8 cellular contexts compared by ENCODE assay signal in genomic region chr5:147188200-147189108, GRCh38. TPM values are rescaled to one million over a fixed set of nuclear protein-coding genes. Genes with fewer than 3 reads are reported as not detected.
DNase-seq lines count a peak whose midpoint lies in the region; ATAC-seq and TF ChIP-seq lines count a peak whose summit lies in the region.

No MANE protein-coding gene starts in this region.

- H3K9me3 Mint-ChIP-seq in CD8-positive, alpha-beta T cell = no peaks in the 10 kb centered on the region
- no peaks in the 10 kb centered on the region; the same call in 1 of the 2 replicates for H3K9me3 Mint-ChIP-seq in WTC11
- H3K9me3 Mint-ChIP-seq in type B pancreatic cell = no peaks in the 10 kb centered on the region

- ATAC-seq in CD8-positive, alpha-beta T cell = peak; percentile 59
- ATAC-seq in GM18868 (IDR thresholded peaks at IDR 0.05; ENCODE audit: unreplicated experiment) = peak; percentile 86
- ATAC-seq in HG03097 (IDR thresholded peaks at IDR 0.05; ENCODE audit: low FRiP score, unreplicated experiment) = peak; percentile 86
- ATAC-seq in WTC11 = peak; percentile 70

- no peaks in the 10 kb centered on the region for H3K4me1 ChIP-seq in CD8-positive, alpha-beta T cell (ENCODE audit: insufficient read depth, low read length)

- H3K4me3 ChIP-seq in CD8-positive, alpha-beta T cell (ENCODE audit: low read depth, low read length) = no peak overlapping the region

- peak in 5 of 7 experiments; percentile 2 to 52 (median 15) for DNase-seq in CD8-positive, alpha-beta T cell
- DNase-seq in NCI-H2171 (lab: John Stamatoyannopoulos, UW) (peak; percentile 21), WTC11 (ENCODE audit: low spot score) (peak; percentile 37), epidermal melanocyte (ENCODE audit: insufficient read length, low spot score) (peak; percentile 57), myocyte (ENCODE audit: low read depth) (peak; percentile 78), type B pancreatic cell (ENCODE audit: extremely low spot score, unreplicated experiment) (no peak)

- peaks cover 6% of the 10 kb centered on the region for H3K4me1 Mint-ChIP-seq in CD8-positive, alpha-beta T cell (ENCODE audit: low read depth)
- H3K4me1 Mint-ChIP-seq in WTC11 (peaks cover 34% of the 10 kb centered on the region), type B pancreatic cell (ENCODE audit: unreplicated experiment) (peaks cover 13% of the 10 kb centered on the region)

- H3K9me3 ChIP-seq in CD8-positive, alpha-beta T cell (ENCODE audit: low read length) = no peaks in the 10 kb centered on the region

- no peak overlapping the region for H3K27ac ChIP-seq in CD8-positive, alpha-beta T cell (ENCODE audit: low read depth, low read length)

- H3K36me3 ChIP-seq in CD8-positive, alpha-beta T cell (ENCODE audit: insufficient read depth, low read length) = no peaks in the 10 kb centered on the region

- POLR2A ChIA-PET in CD8-positive, alpha-beta T cell (lab: Charles Lee) = no interaction called here
- POLR2A ChIA-PET in WTC11 (lab: Charles Lee) = interaction anchor here (0.5 kb wide), 1 partner anchor 389 kb away, joined by 3 read pairs; no protein-coding TSS in a partner anchor

- CTCF ChIA-PET in CD8-positive, alpha-beta T cell (lab: Charles Lee) = interaction anchor here (0.6 to 4.7 kb wide), 31 partner anchors 9 to 661 kb away, joined by 3 to 51 read pairs (median 4); no protein-coding TSS in a partner anchor
- CTCF ChIA-PET in WTC11 (lab: Charles Lee) = interaction anchor here (0.6 to 2.4 kb wide), 91 partner anchors 9 to 673 kb away, joined by 3 to 95 read pairs (median 5); partner anchors contain the start of genes GPR151 and PPP2R2B

- H3K27me3 ChIP-seq in CD8-positive, alpha-beta T cell (ENCODE audit: insufficient read depth, low read length) = no peaks in the 10 kb centered on the region

- H3K27ac Mint-ChIP-seq in CD8-positive, alpha-beta T cell = no peak overlapping the region
- no peak overlapping the region for H3K27ac Mint-ChIP-seq in WTC11
- peak overlapping the region; percentile 9 for H3K27ac Mint-ChIP-seq in type B pancreatic cell

- no peaks in the 10 kb centered on the region for H3K36me3 Mint-ChIP-seq in CD8-positive, alpha-beta T cell
- H3K36me3 Mint-ChIP-seq in WTC11 (no peaks in the 10 kb centered on the region), type B pancreatic cell (no peaks in the 10 kb centered on the region)

- H3K4me3 Mint-ChIP-seq in CD8-positive, alpha-beta T cell = no peak overlapping the region
- no peak overlapping the region for H3K4me3 Mint-ChIP-seq in WTC11
- H3K4me3 Mint-ChIP-seq in type B pancreatic cell = peak overlapping the region; percentile 5

- intact Hi-C loops in CD8-positive, alpha-beta T cell (cut with DNase I, micrococcal nuclease) = loop anchor here (1.0 to 5.0 kb wide), 3 partner anchors 226 to 655 kb away; no protein-coding TSS in a partner anchor

- TF ChIP-seq CTCF in CD8-positive, alpha-beta T cell (IDR thresholded peaks at IDR 0.05) = peak; percentile 85
- TF ChIP-seq CTCF in WTC11 (IDR thresholded peaks at IDR 0.05) = peak; percentile 87
- TF ChIP-seq CTCF in type B pancreatic cell (conservative IDR thresholded peaks at IDR 0.05) = peak; percentile 92

- H3K27me3 Mint-ChIP-seq in CD8-positive, alpha-beta T cell (ENCODE audit: low read depth) = peaks cover 10% of the 10 kb centered on the region
- H3K27me3 Mint-ChIP-seq in WTC11 (ENCODE audit: low read depth) = no peaks in the 10 kb centered on the region; the same call in 1 of the 2 replicates
- H3K27me3 Mint-ChIP-seq in type B pancreatic cell = peaks cover 6% of the 10 kb centered on the region

TF ChIP-seq in WTC11, 78 proteins besides CTCF, POLR2A, EP300 and RAD21:
- TF ChIP-seq, protein P1, sequence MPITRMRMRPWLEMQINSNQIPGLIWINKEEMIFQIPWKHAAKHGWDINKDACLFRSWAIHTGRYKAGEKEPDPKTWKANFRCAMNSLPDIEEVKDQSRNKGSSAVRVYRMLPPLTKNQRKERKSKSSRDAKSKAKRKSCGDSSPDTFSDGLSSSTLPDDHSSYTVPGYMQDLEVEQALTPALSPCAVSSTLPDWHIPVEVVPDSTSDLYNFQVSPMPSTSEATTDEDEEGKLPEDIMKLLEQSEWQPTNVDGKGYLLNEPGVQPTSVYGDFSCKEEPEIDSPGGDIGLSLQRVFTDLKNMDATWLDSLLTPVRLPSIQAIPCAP (CRISPR knock-in tag; IDR thresholded peaks at IDR 0.05) = no peak
- TF ChIP-seq CBFB (CRISPR knock-in tag; IDR thresholded peaks at IDR 0.05; ENCODE audit: low read depth) (no peak), SP1 (CRISPR knock-in tag; conservative IDR thresholded peaks at IDR 0.05) (no peak), JAZF1 (CRISPR knock-in tag; IDR thresholded peaks at IDR 0.05) (no peak), GTF2I (CRISPR knock-in tag; conservative IDR thresholded peaks at IDR 0.05) (no peak), ZNF532 (CRISPR knock-in tag; IDR thresholded peaks at IDR 0.05; ENCODE audit: borderline replicate concordance) (no peak), RORB (CRISPR knock-in tag; IDR thresholded peaks at IDR 0.05) (no peak), PREB (CRISPR knock-in tag; IDR thresholded peaks at IDR 0.05; ENCODE audit: borderline replicate concordance) (no peak), NR3C1 (CRISPR knock-in tag; conservative IDR thresholded peaks at IDR 0.05; ENCODE audit: low read depth) (no peak), IRF2 (CRISPR knock-in tag; IDR thresholded peaks at IDR 0.05; ENCODE audit: borderline replicate concordance, low read depth) (no peak), NFATC4 (CRISPR knock-in tag; IDR thresholded peaks at IDR 0.05) (no peak)
- TF ChIP-seq, protein P2, sequence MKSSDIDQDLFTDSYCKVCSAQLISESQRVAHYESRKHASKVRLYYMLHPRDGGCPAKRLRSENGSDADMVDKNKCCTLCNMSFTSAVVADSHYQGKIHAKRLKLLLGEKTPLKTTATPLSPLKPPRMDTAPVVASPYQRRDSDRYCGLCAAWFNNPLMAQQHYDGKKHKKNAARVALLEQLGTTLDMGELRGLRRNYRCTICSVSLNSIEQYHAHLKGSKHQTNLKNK (CRISPR knock-in tag; IDR thresholded peaks at IDR 0.05) = no peak
TF ChIP-seq in WTC11: peak in this region for 0.

RNA-seq across cellular contexts. Expression of gene STK32A, which starts 46.4 kb away (rescaled TPM):
- total RNA-seq in CD8-positive, alpha-beta T cell = not detected
- 1.7 to 3.0 TPM (median 3.0 TPM) in 3 replicates for total RNA-seq in WTC11 (2021)
- total RNA-seq in myocyte = 0.21 and 5.2 TPM in 2 replicates
- polyA plus RNA-seq in myocyte (2012) = 0.68 TPM
- 2.0 and 5.3 TPM in 2 replicates for total RNA-seq in type B pancreatic cell (ENCODE audit: low replicate concordance)
